ENCODE assay signal across 10 cellular contexts in the genomic region with DNA sequence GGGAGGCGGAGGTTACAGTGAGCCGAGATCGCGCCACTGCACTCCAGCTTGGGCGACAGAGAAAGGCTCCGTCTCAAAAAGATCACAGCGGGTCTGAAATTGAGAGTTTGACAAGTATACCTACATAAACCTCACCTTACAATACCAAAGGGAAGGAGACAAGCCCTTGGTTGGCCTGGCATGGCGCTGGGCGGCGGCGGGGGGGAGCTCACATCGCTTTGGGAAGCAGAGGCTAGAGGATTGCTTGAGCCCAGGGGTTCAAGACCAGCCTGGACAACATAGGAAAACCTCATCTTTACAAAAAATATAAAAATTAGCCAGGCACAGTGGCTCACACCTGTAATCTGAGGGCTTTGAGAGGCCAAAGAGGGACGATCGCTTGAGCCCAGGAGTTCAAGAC. TPM values are rescaled to one million over a fixed set of nuclear protein-coding genes. Genes with fewer than 3 reads are reported as not detected.
A peak's percentile ranks its signal among the peaks of the same experiment; 100 is the strongest.
DNase-seq lines count a peak whose midpoint lies in the region; ATAC-seq, FAIRE-seq and TF ChIP-seq lines count a peak whose summit lies in the region.
"Had no signal": no experiment of that assay in that cellular context is flagged by ENCODE, and none has a peak within 500 bp of the region (broad histone marks: within the 10 kb centered on the region; RNA-seq: fewer than 3 reads in every experiment).

No MANE protein-coding gene starts in this region.

- H3K4me2 ChIP-seq in neural cell (ENCODE audit: low read length) = peak overlapping the region; percentile 88

- no peak overlapping the region for H2AFZ ChIP-seq in neural cell (ENCODE audit: low read depth, low read length)

- intact Hi-C loops in breast epithelium (cut with DNase I; ENCODE audit: low total_unique reads) (no loop called here), upper lobe of right lung (cut with DNase I) (no loop called here)

- H3K36me3 ChIP-seq in GM06990 (ENCODE audit: control insufficient read depth, insufficient read depth, low read length) = no peaks in the 10 kb centered on the region
- H3K36me3 ChIP-seq in breast epithelium = no peaks in the 10 kb centered on the region
- no peaks in the 10 kb centered on the region for H3K36me3 ChIP-seq in neural cell (ENCODE audit: insufficient read depth, low read length)
- H3K36me3 ChIP-seq in upper lobe of right lung = no peaks in the 10 kb centered on the region

- peaks cover 36% of the 10 kb centered on the region for H3K79me2 ChIP-seq in neural cell (replicated peaks; ENCODE audit: insufficient read depth, low read length)

- no peaks in the 10 kb centered on the region for H3K27me3 ChIP-seq in GM06990 (replicated peaks; ENCODE audit: control insufficient read depth, insufficient read depth, low read length)
- no peaks in the 10 kb centered on the region for H3K27me3 ChIP-seq in breast epithelium
- H3K27me3 ChIP-seq in neural cell (ENCODE audit: insufficient read depth, low read depth, low read length) = no peaks in the 10 kb centered on the region
- H3K27me3 ChIP-seq in upper lobe of right lung = no peaks in the 10 kb centered on the region

- TF ChIP-seq CTCF in GM06990 (IDR thresholded peaks at IDR 0.05; ENCODE audit: insufficient read depth, low read length, poor library complexity, severe bottlenecking) (no peak), NB4 (IDR thresholded peaks at IDR 0.05; ENCODE audit: low read depth, low read length) (no peak), breast epithelium (IDR thresholded peaks at IDR 0.05) (no peak), neural cell (IDR thresholded peaks at IDR 0.05; ENCODE audit: poor library complexity, severe bottlenecking) (no peak), upper lobe of right lung (IDR thresholded peaks at IDR 0.05) (no peak), D721Med (IDR thresholded peaks at IDR 0.05; ENCODE audit: insufficient read depth, missing control alignments) (no peak)

- no peak for TF ChIP-seq RAD21 in neural cell (conservative IDR thresholded peaks at IDR 0.05)

- no peak for TF ChIP-seq POLR2A in NB4 (IDR thresholded peaks at IDR 0.05; ENCODE audit: extremely low read depth, insufficient read length)
- TF ChIP-seq POLR2A in breast epithelium (IDR thresholded peaks at IDR 0.05) = no peak

- no peak for ATAC-seq in upper lobe of right lung

- H4K20me1 ChIP-seq in neural cell (ENCODE audit: insufficient read depth) = no peaks in the 10 kb centered on the region

- no peaks in the 10 kb centered on the region for H3F3A ChIP-seq in neural cell (ENCODE audit: insufficient read depth, low read length, poor library complexity, severe bottlenecking)

- H3K9me2 ChIP-seq in neural cell (ENCODE audit: insufficient read depth, low read length) = no peaks in the 10 kb centered on the region

- H3K27ac ChIP-seq in breast epithelium (no peak overlapping the region), neural cell (ENCODE audit: low read length) (no peak overlapping the region), upper lobe of right lung (no peak overlapping the region)

- no peak for TF ChIP-seq EP300 in neural cell (conservative IDR thresholded peaks at IDR 0.05; ENCODE audit: poor library complexity, severe bottlenecking)

- H3K4me1 ChIP-seq in breast epithelium = peaks cover 0 to 4% of the 10 kb centered on the region in 2 donors
- H3K4me1 ChIP-seq in upper lobe of right lung = peaks cover 30% of the 10 kb centered on the region

- no peak for DNase-seq in GM06990 (ENCODE audit: extremely low read depth, insufficient read length)
- DNase-seq in NB4 (ENCODE audit: low read depth) = no peak
- DNase-seq in breast epithelium (ENCODE audit: low spot score in 2 of 2) = no peak
- no peak for DNase-seq in superior temporal gyrus (ENCODE audit: extremely low spot score)
- DNase-seq in NCI-H1436 (lab: John Stamatoyannopoulos, UW) = no peak
- no peak for DNase-seq in upper lobe of right lung
- no peak for DNase-seq in D721Med (ENCODE audit: insufficient read length, low spot score)

- H3K4me3 ChIP-seq in GM06990 (replicated peaks; ENCODE audit: low read depth, low read length) (peak overlapping the region; percentile 92), NB4 (ENCODE audit: low read depth, low read length) (peak overlapping the region; percentile 98), breast epithelium (peak overlapping the region in 2 of 3 donors; percentile 82 to 100), neural cell (ENCODE audit: low read length) (peak overlapping the region; percentile 90), upper lobe of right lung (no peak overlapping the region)

- FAIRE-seq in D721Med (lab: Jason Lieb, UNC) = no peak
- FAIRE-seq: GM12891 had no signal

- H3K9me3 ChIP-seq in breast epithelium = no peaks in the 10 kb centered on the region
- H3K9me3 ChIP-seq in neural cell (ENCODE audit: low read length) = no peaks in the 10 kb centered on the region
- H3K9me3 ChIP-seq in upper lobe of right lung = no peaks in the 10 kb centered on the region

- peak overlapping the region; percentile 91 for H3K9ac ChIP-seq in neural cell (ENCODE audit: low read length)

TF ChIP-seq in neural cell, 6 proteins besides CTCF, POLR2A, EP300 and RAD21:
- TF ChIP-seq SMC3 (conservative IDR thresholded peaks at IDR 0.05; ENCODE audit: poor library complexity) (no peak), POLR2AphosphoS5 (IDR thresholded peaks at IDR 0.05) (no peak), EZH2 (IDR thresholded peaks at IDR 0.05; ENCODE audit: borderline replicate concordance, insufficient read depth, low read length, poor library complexity, severe bottlenecking) (no peak), MXI1 (conservative IDR thresholded peaks at IDR 0.05; ENCODE audit: poor library complexity, severe bottlenecking) (no peak)
- TF ChIP-seq, protein P1, sequence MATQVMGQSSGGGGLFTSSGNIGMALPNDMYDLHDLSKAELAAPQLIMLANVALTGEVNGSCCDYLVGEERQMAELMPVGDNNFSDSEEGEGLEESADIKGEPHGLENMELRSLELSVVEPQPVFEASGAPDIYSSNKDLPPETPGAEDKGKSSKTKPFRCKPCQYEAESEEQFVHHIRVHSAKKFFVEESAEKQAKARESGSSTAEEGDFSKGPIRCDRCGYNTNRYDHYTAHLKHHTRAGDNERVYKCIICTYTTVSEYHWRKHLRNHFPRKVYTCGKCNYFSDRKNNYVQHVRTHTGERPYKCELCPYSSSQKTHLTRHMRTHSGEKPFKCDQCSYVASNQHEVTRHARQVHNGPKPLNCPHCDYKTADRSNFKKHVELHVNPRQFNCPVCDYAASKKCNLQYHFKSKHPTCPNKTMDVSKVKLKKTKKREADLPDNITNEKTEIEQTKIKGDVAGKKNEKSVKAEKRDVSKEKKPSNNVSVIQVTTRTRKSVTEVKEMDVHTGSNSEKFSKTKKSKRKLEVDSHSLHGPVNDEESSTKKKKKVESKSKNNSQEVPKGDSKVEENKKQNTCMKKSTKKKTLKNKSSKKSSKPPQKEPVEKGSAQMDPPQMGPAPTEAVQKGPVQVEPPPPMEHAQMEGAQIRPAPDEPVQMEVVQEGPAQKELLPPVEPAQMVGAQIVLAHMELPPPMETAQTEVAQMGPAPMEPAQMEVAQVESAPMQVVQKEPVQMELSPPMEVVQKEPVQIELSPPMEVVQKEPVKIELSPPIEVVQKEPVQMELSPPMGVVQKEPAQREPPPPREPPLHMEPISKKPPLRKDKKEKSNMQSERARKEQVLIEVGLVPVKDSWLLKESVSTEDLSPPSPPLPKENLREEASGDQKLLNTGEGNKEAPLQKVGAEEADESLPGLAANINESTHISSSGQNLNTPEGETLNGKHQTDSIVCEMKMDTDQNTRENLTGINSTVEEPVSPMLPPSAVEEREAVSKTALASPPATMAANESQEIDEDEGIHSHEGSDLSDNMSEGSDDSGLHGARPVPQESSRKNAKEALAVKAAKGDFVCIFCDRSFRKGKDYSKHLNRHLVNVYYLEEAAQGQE (IDR thresholded peaks at IDR 0.05; ENCODE audit: borderline replicate concordance) = no peak

RNA-seq across cellular contexts. Expression of gene ARPC1A, which starts 1.1 kb away (rescaled TPM):
- total RNA-seq in breast epithelium (100 to 1,000 TPM; 113 to 122 (median 117) TPM), upper lobe of right lung (137 TPM)
- polyA plus RNA-seq in neural cell = 137 and 154 TPM in 2 replicates
- polyA minus RNA-seq in neural cell = 112 and 113 TPM in 2 replicates

RNA-seq across cellular contexts. Expression of gene ARPC1B, which starts 50.0 kb away (rescaled TPM):
- total RNA-seq in breast epithelium (100 to 1,000 TPM; 108 to 176 (median 169) TPM), upper lobe of right lung (219 TPM)
- 1.7 and 3.6 TPM in 2 replicates for polyA plus RNA-seq in neural cell
- 1.6 and 2.7 TPM in 2 replicates for polyA minus RNA-seq in neural cell

RNA-seq across cellular contexts. Expression of gene MYH16, which starts 51.9 kb away (rescaled TPM):
- total RNA-seq in breast epithelium (not detected), upper lobe of right lung (not detected)
- polyA plus RNA-seq in neural cell = not detected in 2 replicates
- polyA minus RNA-seq in neural cell = not detected in 2 replicates
- total RNA-seq: lung had no signal
